24 cellular contexts compared by ENCODE assay signal in genomic region chr12:105454688-105455087, GRCh38.
A peak's percentile ranks its signal among the peaks of the same experiment; 100 is the strongest.
DNase-seq lines count a peak whose midpoint lies in the region; ATAC-seq and TF ChIP-seq lines count a peak whose summit lies in the region.
"Had no signal": no experiment of that assay in that cellular context is flagged by ENCODE, and none has a peak within 500 bp of the region (broad histone marks: within the 10 kb centered on the region; RNA-seq: fewer than 3 reads in every experiment).

No MANE protein-coding gene starts in this region.

- no peaks in the 10 kb centered on the region for H3K27me3 ChIP-seq in RWPE2 (ENCODE audit: insufficient read depth, poor library complexity, severe bottlenecking)
- no peaks in the 10 kb centered on the region for H3K27me3 ChIP-seq in naive thymus-derived CD4-positive, alpha-beta T cell (ENCODE audit: control insufficient read depth in 2 of 2, insufficient read depth in 2 of 2, low read length in 2 of 2)

- TF ChIP-seq CTCF in RWPE2 (IDR thresholded peaks at IDR 0.05; ENCODE audit: poor library complexity, severe bottlenecking) (no peak), nephron (IDR thresholded peaks at IDR 0.05; ENCODE audit: unreplicated experiment in 3 of 3) (no peak)

- H3K4me1 Mint-ChIP-seq in nephron: peaks cover 61% of the 10 kb centered on the region
- H3K4me1 Mint-ChIP-seq in naive thymus-derived CD4-positive, alpha-beta T cell: peaks cover 0 to 1% (median 0%) of the 10 kb centered on the region in 7 donors

- H3K4me3 ChIP-seq in RWPE2 (ENCODE audit: severe bottlenecking): no peak overlapping the region
- no peak overlapping the region for H3K4me3 ChIP-seq in naive thymus-derived CD4-positive, alpha-beta T cell (ENCODE audit: low read length)
- H3K4me3 ChIP-seq: HAP-1 had no signal

- H3K27ac Mint-ChIP-seq in nephron: peak overlapping the region in 2 of 3 experiments; percentile 43 to 63
- H3K27ac Mint-ChIP-seq in naive thymus-derived CD4-positive, alpha-beta T cell: no peak overlapping the region
- H3K27ac Mint-ChIP-seq: CD8-positive, alpha-beta T cell; HFFc6 had no signal

- H3K36me3 ChIP-seq in RWPE2 (ENCODE audit: low read depth): no peaks in the 10 kb centered on the region
- no peaks in the 10 kb centered on the region for H3K36me3 ChIP-seq in naive thymus-derived CD4-positive, alpha-beta T cell (ENCODE audit: control insufficient read depth in 2 of 3, insufficient read depth in 3 of 3, low read length in 3 of 3)
- H3K36me3 ChIP-seq: HAP-1 had no signal

- H3K36me3 Mint-ChIP-seq in nephron (ENCODE audit: low read depth): no peaks in the 10 kb centered on the region
- no peaks in the 10 kb centered on the region for H3K36me3 Mint-ChIP-seq in naive thymus-derived CD4-positive, alpha-beta T cell
- H3K36me3 Mint-ChIP-seq: CD8-positive, alpha-beta T cell had no signal

- CTCF ChIA-PET in naive thymus-derived CD4-positive, alpha-beta T cell (lab: Charles Lee): interaction anchor here (0.9 kb wide), 1 partner anchor 34 kb away, joined by 3 read pairs; no protein-coding TSS in a partner anchor

- H3K27ac ChIP-seq in RWPE2 (ENCODE audit: poor library complexity, severe bottlenecking): peak overlapping the region; percentile 16
- H3K27ac ChIP-seq in naive thymus-derived CD4-positive, alpha-beta T cell (ENCODE audit: low read depth, low read length): no peak overlapping the region
- H3K27ac ChIP-seq: HL-60, RWPE1 had no signal

- no peak overlapping the region for H3K4me3 Mint-ChIP-seq in nephron
- no peak overlapping the region for H3K4me3 Mint-ChIP-seq in naive thymus-derived CD4-positive, alpha-beta T cell
- H3K4me3 Mint-ChIP-seq: CD8-positive, alpha-beta T cell; HFFc6 had no signal

- ATAC-seq in RWPE2 (ENCODE audit: low read depth): no peak
- ATAC-seq in naive thymus-derived CD4-positive, alpha-beta T cell: no peak
- ATAC-seq in HG03571 (IDR thresholded peaks at IDR 0.05; ENCODE audit: unreplicated experiment): no peak
- ATAC-seq: CD8-positive, alpha-beta T cell; Panc1 had no signal

- H3K4me1 ChIP-seq in RWPE2 (ENCODE audit: insufficient read depth, poor library complexity, severe bottlenecking): peaks cover 5% of the 10 kb centered on the region
- no peaks in the 10 kb centered on the region for H3K4me1 ChIP-seq in naive thymus-derived CD4-positive, alpha-beta T cell (ENCODE audit: control insufficient read depth in 2 of 2, insufficient read depth in 2 of 2, low read length in 2 of 2)
- H3K4me1 ChIP-seq: HAP-1 had no signal

- POLR2A ChIA-PET in naive thymus-derived CD4-positive, alpha-beta T cell (lab: Charles Lee): no interaction called here

- no peaks in the 10 kb centered on the region for H3K27me3 Mint-ChIP-seq in nephron (ENCODE audit: low read depth)
- peaks cover 6 to 37% (median 33%) of the 10 kb centered on the region in 5 donors for H3K27me3 Mint-ChIP-seq in naive thymus-derived CD4-positive, alpha-beta T cell

- H3K9me3 Mint-ChIP-seq in nephron: peaks cover 12% of the 10 kb centered on the region
- H3K9me3 Mint-ChIP-seq in naive thymus-derived CD4-positive, alpha-beta T cell: peaks cover 0 to 12% (median 2%) of the 10 kb centered on the region in 11 donors
- H3K9me3 Mint-ChIP-seq: CD8-positive, alpha-beta T cell had no signal

- intact Hi-C loops in naive thymus-derived CD4-positive, alpha-beta T cell (cut with micrococcal nuclease): no loop called here

- no peaks in the 10 kb centered on the region for H3K9me3 ChIP-seq in RWPE2 (ENCODE audit: severe bottlenecking)
- H3K9me3 ChIP-seq in naive thymus-derived CD4-positive, alpha-beta T cell (ENCODE audit: control insufficient read depth in 2 of 3, low read length in 3 of 3): no peaks in the 10 kb centered on the region

- peak; percentile 82 to 96 for DNase-seq in NCI-H524 (lab: John Stamatoyannopoulos, UW)
- DNase-seq in RWPE2 (ENCODE audit: low spot score): no peak
- DNase-seq in naive thymus-derived CD4-positive, alpha-beta T cell: no peak
- DNase-seq in COR-L47 (lab: John Stamatoyannopoulos, UW): no peak
- no peak for DNase-seq in SW 1271 (lab: John Stamatoyannopoulos, UW)
- DNase-seq: C1 segment of cervical spinal cord; CD8-positive, alpha-beta T cell; DMS 273 treated with DMSO at 0.1 percent for 48 hours; DMS79; EL; GF-D8; GOT3; HFFc6; NCI-H187; NCI-H2171; NCI-H226; NCI-H774; SHP77 treated with DMSO at 0.1 percent for 48 hours had no signal

Comparison
In these comparisons a context has a peak if more than half of its experiments do, and no peak if none do; other contexts are left out.
1. DNase-seq: peak in NCI-H524 (2 of 2); none in RWPE2 (single experiment), naive thymus-derived CD4-positive, alpha-beta T cell (0 of 9), COR-L47 (single experiment) and SW 1271 (0 of 2).
2. H3K27ac Mint-ChIP-seq: peak in nephron (2 of 3); none in naive thymus-derived CD4-positive, alpha-beta T cell (0 of 9).